ENCODE assay signal across 1 cellular context in genomic region chr1:235304549-235305451, GRCh38.
TF ChIP-seq lines count a peak whose summit lies in the region.

No MANE protein-coding gene starts in this region.

TF ChIP-seq in SK-N-SH, 30 proteins besides CTCF, POLR2A, EP300 and RAD21 (continued from another document):
- no peak for TF ChIP-seq REST (IDR thresholded peaks at IDR 0.05; ENCODE audit: low read depth, low read length)
